3 cellular contexts compared by ENCODE assay signal in genomic region chr10:129513312-129513711, GRCh38.
TF ChIP-seq lines count a peak whose summit lies in the region.

No MANE protein-coding gene starts in this region.

TF ChIP-seq in GM23338, 12 proteins besides CTCF, POLR2A, EP300 and RAD21 (continues in another document):
- TF ChIP-seq ETS1 (IDR thresholded peaks at IDR 0.05) (no peak), STAT1 (IDR thresholded peaks at IDR 0.05; ENCODE audit: unreplicated experiment) (no peak), ZNF462 (CRISPR knock-in tag; IDR thresholded peaks at IDR 0.05) (no peak), EZH2phosphoT487 (IDR thresholded peaks at IDR 0.05; ENCODE audit: unreplicated experiment) (no peak), NANOG (IDR thresholded peaks at IDR 0.05; ENCODE audit: borderline replicate concordance) (no peak)

TF ChIP-seq in HCT116, 20 proteins besides CTCF, POLR2A, EP300 and RAD21:
- TF ChIP-seq EGR1 (IDR thresholded peaks at IDR 0.05; ENCODE audit: low read depth), result no peak
- no peak for TF ChIP-seq ELF1 (IDR thresholded peaks at IDR 0.05; ENCODE audit: borderline replicate concordance, low read depth)
- TF ChIP-seq EZH2 (IDR thresholded peaks at IDR 0.05), result no peak
- TF ChIP-seq CEBPB (IDR thresholded peaks at IDR 0.05; ENCODE audit: low read depth), result no peak
- TF ChIP-seq REST (IDR thresholded peaks at IDR 0.05; ENCODE audit: low read depth), result no peak

TF ChIP-seq in H1, 55 proteins besides CTCF, POLR2A, EP300 and RAD21:
- TF ChIP-seq CEBPB (IDR thresholded peaks at IDR 0.05; ENCODE audit: low read depth, low read length) (no peak), CBX5 (IDR thresholded peaks at IDR 0.05; ENCODE audit: low read depth, low read length) (no peak), CHD1 (IDR thresholded peaks at IDR 0.05; ENCODE audit: low read depth, low read length) (no peak), GTF2F1 (IDR thresholded peaks at IDR 0.05; ENCODE audit: borderline replicate concordance, low read depth, low read length) (no peak), SAP30 (IDR thresholded peaks at IDR 0.05; ENCODE audit: insufficient read depth, insufficient replicate concordance, low read length) (no peak), HDAC2 (IDR thresholded peaks at IDR 0.05; ENCODE audit: borderline replicate concordance in 1 of 2, low read depth in 2 of 2, low read length in 2 of 2) (no peak), ATF2 (IDR thresholded peaks at IDR 0.05; ENCODE audit: low read length) (no peak), SP2 (IDR thresholded peaks at IDR 0.05; ENCODE audit: low read length) (no peak), TAF1 (IDR thresholded peaks at IDR 0.05; ENCODE audit: low read depth, low read length) (no peak), SIX5 (IDR thresholded peaks at IDR 0.05; ENCODE audit: low read depth, low read length) (no peak), BACH1 (IDR thresholded peaks at IDR 0.05; ENCODE audit: low read length) (no peak), CHD7 (IDR thresholded peaks at IDR 0.05; ENCODE audit: insufficient replicate concordance, low read length) (no peak), TBP (IDR thresholded peaks at IDR 0.05; ENCODE audit: low read depth, low read length) (no peak), TAF7 (optimal IDR thresholded peaks at IDR 0.05; ENCODE audit: borderline replicate concordance, low read depth, low read length) (no peak), CTBP2 (IDR thresholded peaks at IDR 0.05; ENCODE audit: borderline replicate concordance, insufficient read depth, insufficient read length, low read length) (no peak), E2F6 (IDR thresholded peaks at IDR 0.05) (no peak), SIRT6 (IDR thresholded peaks at IDR 0.05; ENCODE audit: low read length) (no peak), TCF12 (IDR thresholded peaks at IDR 0.05; ENCODE audit: low read depth, low read length) (no peak), SIN3A (conservative IDR thresholded peaks at IDR 0.05 in 1 of 2, IDR thresholded peaks at IDR 0.05 in 1 of 2; ENCODE audit: low read depth in 1 of 2, low read length in 2 of 2) (no peak), MAFK (IDR thresholded peaks at IDR 0.05; ENCODE audit: low read depth, low read length) (no peak)
